20 cellular contexts compared by ENCODE assay signal in genomic region chr6:128597956-128598355, GRCh38.
"Had no signal": no experiment of that assay in that cellular context is flagged by ENCODE, and none has a peak within 500 bp of the region (broad histone marks: within the 10 kb centered on the region; RNA-seq: fewer than 3 reads in every experiment).

No MANE protein-coding gene starts in this region.

- H3K9me3 ChIP-seq: adrenal gland, colonic mucosa, gastrocnemius medialis, heart left ventricle, lower lobe of right lung, psoas muscle, spleen, stomach, thoracic aorta had no signal

- H3K4me3 Mint-ChIP-seq: activated naive CD4-positive, alpha-beta T cell treated with anti-CD3 and anti-CD28 coated beads, Interleukin-2, amount 10 ng/mL, durations not matched to agents 7 days and 5 days; immature natural killer cell; mesothelial cell of epicardium; T-helper 2 cell treated with Interferon-gamma antibody and Interleukin-4, amounts not matched to agents 5 μg/mL and 100 μg/mL, for 36 hours had no signal

- H3K36me3 Mint-ChIP-seq: activated naive CD4-positive, alpha-beta T cell treated with anti-CD3 and anti-CD28 coated beads, Interleukin-2, amount 10 ng/mL, durations not matched to agents 7 days and 5 days; immature natural killer cell; mesothelial cell of epicardium had no signal

- DNase-seq: activated naive CD4-positive, alpha-beta T cell treated with anti-CD3 and anti-CD28 coated beads, Interleukin-2, amount 10 ng/mL, durations not matched to agents 7 days and 5 days; activated T-cell treated with anti-CD3 and anti-CD28 coated beads for 4 hours; adrenal gland; central memory CD4-positive, alpha-beta T cell; colonic mucosa; effector CD4-positive, alpha-beta T cell; gastrocnemius medialis; heart left ventricle; immature natural killer cell; left colon; lower lobe of right lung; psoas muscle; spleen; stomach had no signal

- H3K9me3 Mint-ChIP-seq: activated naive CD4-positive, alpha-beta T cell treated with anti-CD3 and anti-CD28 coated beads, Interleukin-2, amount 10 ng/mL, durations not matched to agents 7 days and 5 days; activated T-helper 2 cell treated with anti-CD3 and anti-CD28 coated beads, Interferon-gamma antibody, Interleukin-2, Interleukin-4, amounts not matched to agents 10 μg/mL and 5 μg/mL and 100 μg/mL, durations not matched to agents 14 hours and 24 hours and 36 hours; mesothelial cell of epicardium; T-helper 2 cell treated with Interferon-gamma antibody and Interleukin-4, amounts not matched to agents 5 μg/mL and 100 μg/mL, for 36 hours had no signal

- H3K27ac ChIP-seq: adrenal gland, colonic mucosa, gastrocnemius medialis, lower lobe of right lung, psoas muscle, spleen, thoracic aorta had no signal

- ATAC-seq: gastrocnemius medialis, heart left ventricle, left colon, lower lobe of right lung, psoas muscle, sciatic nerve had no signal

- H3K4me1 ChIP-seq: adrenal gland, colonic mucosa, gastrocnemius medialis, lower lobe of right lung, psoas muscle, spleen had no signal

- FAIRE-seq: endothelial cell of umbilical vein had no signal

- H3K27ac Mint-ChIP-seq: activated naive CD4-positive, alpha-beta T cell treated with anti-CD3 and anti-CD28 coated beads, Interleukin-2, amount 10 ng/mL, durations not matched to agents 7 days and 5 days; immature natural killer cell; mesothelial cell of epicardium; T-helper 2 cell treated with Interferon-gamma antibody and Interleukin-4, amounts not matched to agents 5 μg/mL and 100 μg/mL, for 36 hours had no signal

- H3K4me1 Mint-ChIP-seq: immature natural killer cell had no signal

- H3K36me3 ChIP-seq: adrenal gland, colonic mucosa, gastrocnemius medialis, heart left ventricle, lower lobe of right lung, spleen, stomach, thoracic aorta had no signal

- H3K27me3 ChIP-seq: adrenal gland, colonic mucosa, gastrocnemius medialis, heart left ventricle, spleen, stomach had no signal

- H3K27me3 Mint-ChIP-seq: activated naive CD4-positive, alpha-beta T cell treated with anti-CD3 and anti-CD28 coated beads, Interleukin-2, amount 10 ng/mL, durations not matched to agents 7 days and 5 days had no signal

- H3K4me3 ChIP-seq: adrenal gland, colonic mucosa, gastrocnemius medialis, heart left ventricle, lower lobe of right lung, psoas muscle, spleen, stomach, thoracic aorta had no signal
